In genomic region chr2:105576440-105577241, GRCh38 we compare ENCODE assay signal across 8 cellular contexts.
DNase-seq lines count a peak whose midpoint lies in the region; ATAC-seq, FAIRE-seq and TF ChIP-seq lines count a peak whose summit lies in the region.

No MANE protein-coding gene starts in this region.

- H3K27ac Mint-ChIP-seq in activated T-cell treated with anti-CD3 and anti-CD28 coated beads, Interleukin-2, amount 50 U/mL, for 72 hours = peak overlapping the region; percentile 82
- H3K27ac Mint-ChIP-seq in glutamatergic neuron (ENCODE audit: unreplicated experiment) = no peak overlapping the region

- peak; percentile 25 for DNase-seq in CD1c-positive myeloid dendritic cell (ENCODE audit: extremely low spot score)
- DNase-seq in GM18507 (ENCODE audit: extremely low spot score, insufficient read length, low read depth) = no peak
- DNase-seq in NCI-H2171 (lab: John Stamatoyannopoulos, UW) = peak; percentile 40
- peak in 1 of 2 donors; percentile 22 for DNase-seq in activated T-cell treated with anti-CD3 and anti-CD28 coated beads, Interleukin-2, amount 50 U/mL, for 72 hours
- DNase-seq in glutamatergic neuron = no peak
- peak; percentile 86 for DNase-seq in renal cortical epithelial cell (ENCODE audit: low read depth)

- peak; percentile 71 for FAIRE-seq in GM18507 (lab: Jason Lieb, UNC)

- peak; percentile 54 for TF ChIP-seq CTCF in glutamatergic neuron (IDR thresholded peaks at IDR 0.05; ENCODE audit: partially characterized antibody, unreplicated experiment)

- peaks cover 37% of the 10 kb centered on the region for H3K4me1 Mint-ChIP-seq in activated T-cell treated with anti-CD3 and anti-CD28 coated beads, Interleukin-2, amount 50 U/mL, for 72 hours (ENCODE audit: low read depth)
- H3K4me1 Mint-ChIP-seq in glutamatergic neuron (ENCODE audit: low read depth, unreplicated experiment) = peaks cover 2% of the 10 kb centered on the region

- H3K9me3 Mint-ChIP-seq in activated T-cell treated with anti-CD3 and anti-CD28 coated beads, Interleukin-2, amount 50 U/mL, for 72 hours = no peaks in the 10 kb centered on the region
- peaks cover 2% of the 10 kb centered on the region for H3K9me3 Mint-ChIP-seq in glutamatergic neuron (ENCODE audit: unreplicated experiment)

- ATAC-seq in activated T-cell treated with anti-CD3 and anti-CD28 coated beads, Interleukin-2, amount 50 U/mL, for 72 hours (replicated peaks in 1 of 2) = peak; percentile 69 to 70
- ATAC-seq in HG03469 (IDR thresholded peaks at IDR 0.05; ENCODE audit: unreplicated experiment) (no peak), HG02588 (IDR thresholded peaks at IDR 0.05; ENCODE audit: unreplicated experiment) (no peak)

- peak overlapping the region in 1 of 2 donors; percentile 53 for H3K4me3 Mint-ChIP-seq in activated T-cell treated with anti-CD3 and anti-CD28 coated beads, Interleukin-2, amount 50 U/mL, for 72 hours
- H3K4me3 Mint-ChIP-seq in glutamatergic neuron (ENCODE audit: unreplicated experiment) = peak overlapping the region; percentile 26

- H3K27me3 Mint-ChIP-seq in activated T-cell treated with anti-CD3 and anti-CD28 coated beads, Interleukin-2, amount 50 U/mL, for 72 hours (ENCODE audit: low read depth) = no peaks in the 10 kb centered on the region
- no peaks in the 10 kb centered on the region for H3K27me3 Mint-ChIP-seq in glutamatergic neuron (ENCODE audit: unreplicated experiment)

- H3K36me3 Mint-ChIP-seq in activated T-cell treated with anti-CD3 and anti-CD28 coated beads, Interleukin-2, amount 50 U/mL, for 72 hours (ENCODE audit: insufficient read depth in 2 of 2) = no peaks in the 10 kb centered on the region
- H3K36me3 Mint-ChIP-seq in glutamatergic neuron (ENCODE audit: unreplicated experiment) = peaks cover 4% of the 10 kb centered on the region

Comparison
In these comparisons a context has a peak if more than half of its experiments do, and no peak if none do; other contexts are left out.
1. DNase-seq: peak in CD1c-positive myeloid dendritic cell (single experiment), NCI-H2171 (single experiment) and renal cortical epithelial cell (single experiment); none in GM18507 (single experiment) and glutamatergic neuron (single experiment).
2. ATAC-seq: peak in activated T-cell treated with anti-CD3 and anti-CD28 coated beads, Interleukin-2, amount 50 U/mL, for 72 hours (2 of 2); none in HG03469 (single experiment) and HG02588 (single experiment).